In genomic region chr22:42955087-42955630, GRCh38 we compare ENCODE assay signal across 23 cellular contexts.
"Had no signal": no experiment of that assay in that cellular context is flagged by ENCODE, and none has a peak within 500 bp of the region (broad histone marks: within the 10 kb centered on the region; RNA-seq: fewer than 3 reads in every experiment).

No MANE protein-coding gene starts in this region.

- H3K9me3 Mint-ChIP-seq: activated naive CD4-positive, alpha-beta T cell treated with anti-CD3 and anti-CD28 coated beads, Interleukin-2, amount 50 U/mL, for 24 hours; activated T-helper 1 cell treated with anti-CD3 and anti-CD28 coated beads, Interleukin-12 subunit alpha, Interleukin-12 subunit beta, Interleukin-2, Interleukin-4 antibody, amounts not matched to agents 30 ng/mL and 10 ng/mL and 1 ng/mL, durations not matched to agents 14 hours and 24 hours and 36 hours; nephron; stimulated activated effector memory CD8-positive, alpha-beta T cell treated with anti-CD3 and anti-CD28 coated beads, Interleukin-12 subunit alpha, Interleukin-12 subunit beta, amount 100 ng/mL, for 72 hours; stimulated activated naive CD8-positive, alpha-beta T cell treated with anti-CD3 and anti-CD28 coated beads, Interleukin-15, amount 100 ng/mL, for 72 hours had no signal

- H3K9me3 ChIP-seq: body of pancreas, left ventricle myocardium inferior, tibial artery had no signal

- H3K4me3 Mint-ChIP-seq: activated CD8-positive, alpha-beta T cell treated with anti-CD3 and anti-CD28 coated beads, Interleukin-2, amount 10 ng/mL, durations not matched to agents 7 days and 5 days; activated naive CD4-positive, alpha-beta T cell treated with anti-CD3 and anti-CD28 coated beads, Interleukin-2, amount 50 U/mL, for 24 hours; activated T-helper 1 cell treated with anti-CD3 and anti-CD28 coated beads, Interleukin-12 subunit alpha, Interleukin-12 subunit beta, Interleukin-2, Interleukin-4 antibody, amounts not matched to agents 30 ng/mL and 10 ng/mL and 1 ng/mL, durations not matched to agents 14 hours and 24 hours and 36 hours; nephron; stimulated activated effector memory CD8-positive, alpha-beta T cell treated with anti-CD3 and anti-CD28 coated beads, Interleukin-12 subunit alpha, Interleukin-12 subunit beta, amount 100 ng/mL, for 72 hours; stimulated activated naive CD8-positive, alpha-beta T cell treated with anti-CD3 and anti-CD28 coated beads, Interleukin-15, amount 100 ng/mL, for 72 hours had no signal

- H3K27me3 ChIP-seq: body of pancreas, tibial artery had no signal

- DNase-seq: activated CD4-positive, alpha-beta T cell treated with anti-CD3 and anti-CD28 coated beads for 1 hour; activated CD4-positive, alpha-beta T cell treated with anti-CD3 and anti-CD28 coated beads, Interleukin-2, amount 50 U/mL, for 1 hour; activated CD8-positive, alpha-beta T cell treated with anti-CD3 and anti-CD28 coated beads, Interleukin-2, amount 10 ng/mL, durations not matched to agents 7 days and 5 days; activated gamma-delta T cell treated with Interleukin-2 at 50 U/mL for 16 hours; anterior cingulate cortex; body of pancreas; dermis blood vessel endothelial cell; effector CD8-positive, alpha-beta T cell; foreskin melanocyte; glutamatergic neuron; hippocampal formation; left ventricle myocardium inferior; small intestine; stimulated activated CD4-positive, alpha-beta T cell treated with anti-CD3 and anti-CD28 coated beads, Interleukin-2, amount 100 ng/mL, for 24 hours; stimulated activated naive CD8-positive, alpha-beta T cell treated with anti-CD3 and anti-CD28 coated beads, Interleukin-15, amount 100 ng/mL, for 72 hours; tibial artery had no signal

- H2AFZ ChIP-seq: parathyroid adenoma had no signal

- H3K36me3 ChIP-seq: left ventricle myocardium inferior, tibial artery had no signal

- H3K27me3 Mint-ChIP-seq: activated naive CD4-positive, alpha-beta T cell treated with anti-CD3 and anti-CD28 coated beads, Interleukin-2, amount 50 U/mL, for 24 hours; stimulated activated naive CD8-positive, alpha-beta T cell treated with anti-CD3 and anti-CD28 coated beads, Interleukin-15, amount 100 ng/mL, for 72 hours had no signal

- H3K9ac ChIP-seq: parathyroid adenoma had no signal

- H3K4me3 ChIP-seq: body of pancreas, left ventricle myocardium inferior, tibial artery had no signal

- H3K27ac ChIP-seq: left ventricle myocardium inferior, parathyroid adenoma had no signal

- H3K27ac Mint-ChIP-seq: activated CD8-positive, alpha-beta T cell treated with anti-CD3 and anti-CD28 coated beads, Interleukin-2, amount 10 ng/mL, durations not matched to agents 7 days and 5 days; activated naive CD4-positive, alpha-beta T cell treated with anti-CD3 and anti-CD28 coated beads, Interleukin-2, amount 50 U/mL, for 24 hours; activated T-helper 1 cell treated with anti-CD3 and anti-CD28 coated beads, Interleukin-12 subunit alpha, Interleukin-12 subunit beta, Interleukin-2, Interleukin-4 antibody, amounts not matched to agents 30 ng/mL and 10 ng/mL and 1 ng/mL, durations not matched to agents 14 hours and 24 hours and 36 hours; nephron; stimulated activated effector memory CD8-positive, alpha-beta T cell treated with anti-CD3 and anti-CD28 coated beads, Interleukin-12 subunit alpha, Interleukin-12 subunit beta, amount 100 ng/mL, for 72 hours; stimulated activated naive CD8-positive, alpha-beta T cell treated with anti-CD3 and anti-CD28 coated beads, Interleukin-15, amount 100 ng/mL, for 72 hours had no signal

- ATAC-seq: activated CD8-positive, alpha-beta T cell treated with anti-CD3 and anti-CD28 coated beads, Interleukin-2, amount 10 ng/mL, durations not matched to agents 7 days and 5 days; body of pancreas; esophagus mucosa; sciatic nerve; stimulated activated effector memory CD8-positive, alpha-beta T cell treated with anti-CD3 and anti-CD28 coated beads, Interleukin-12 subunit alpha, Interleukin-12 subunit beta, amount 100 ng/mL, for 72 hours; stimulated activated naive CD8-positive, alpha-beta T cell treated with anti-CD3 and anti-CD28 coated beads, Interleukin-15, amount 100 ng/mL, for 72 hours had no signal

- H3K36me3 Mint-ChIP-seq: stimulated activated effector memory CD8-positive, alpha-beta T cell treated with anti-CD3 and anti-CD28 coated beads, Interleukin-12 subunit alpha, Interleukin-12 subunit beta, amount 100 ng/mL, for 72 hours had no signal
